In genomic region chr12:67366530-67367196, GRCh38 we compare ENCODE assay signal across 17 cellular contexts.
DNase-seq lines count a peak whose midpoint lies in the region; ATAC-seq and TF ChIP-seq lines count a peak whose summit lies in the region.
"Had no signal": no experiment of that assay in that cellular context is flagged by ENCODE, and none has a peak within 500 bp of the region (broad histone marks: within the 10 kb centered on the region; RNA-seq: fewer than 3 reads in every experiment).

No MANE protein-coding gene starts in this region.

- POLR2A ChIA-PET in SK-N-SH (lab: Yijun Ruan, JAX), result no interaction called here

- no peaks in the 10 kb centered on the region for H3F3A ChIP-seq in SK-N-SH (replicated peaks; ENCODE audit: insufficient read depth)

- H3K27me3 Mint-ChIP-seq in activated T-cell treated with anti-CD3 and anti-CD28 coated beads, Interleukin-2, amount 50 U/mL, for 72 hours (ENCODE audit: low read depth), result no peaks in the 10 kb centered on the region

- no peak overlapping the region for H2AFZ ChIP-seq in SK-N-SH (ENCODE audit: low read depth)

- no peak overlapping the region for H3K9ac ChIP-seq in SK-N-SH

- WGBS in SK-N-SH (ENCODE audit: low lambda C conversion rate), result 49% methylated on average over 6 of the region's 6 CpGs

- H4K20me1 ChIP-seq in SK-N-SH (ENCODE audit: insufficient read depth), result no peaks in the 10 kb centered on the region

- no peak for ATAC-seq in SK-N-SH treated with all-trans-retinoic acid at 6 μM for 48 hours
- ATAC-seq in GM21423 (IDR thresholded peaks at IDR 0.05; ENCODE audit: unreplicated experiment), result no peak
- ATAC-seq in activated T-cell treated with anti-CD3 and anti-CD28 coated beads, Interleukin-2, amount 50 U/mL, for 72 hours (replicated peaks in 1 of 2), result no peak

- no peak overlapping the region for H3K27ac ChIP-seq in SK-N-SH (ENCODE audit: low read depth in 2 of 2, low read length in 1 of 2)
- H3K27ac ChIP-seq: epithelial cell of prostate, HL-60, ovary had no signal

- no peak overlapping the region for H3K4me3 ChIP-seq in SK-N-SH (ENCODE audit: low read depth in 2 of 2, low read length in 1 of 2)
- H3K4me3 ChIP-seq in fibroblast of the aortic adventitia (ENCODE audit: low read depth, low read length), result no peak overlapping the region
- H3K4me3 ChIP-seq: ovary had no signal

- H3K9me3 Mint-ChIP-seq in activated T-cell treated with anti-CD3 and anti-CD28 coated beads, Interleukin-2, amount 50 U/mL, for 72 hours, result peaks cover 0 to 3% of the 10 kb centered on the region in 2 donors

- H3K36me3 Mint-ChIP-seq in activated T-cell treated with anti-CD3 and anti-CD28 coated beads, Interleukin-2, amount 50 U/mL, for 72 hours (ENCODE audit: insufficient read depth in 2 of 2), result peaks cover 0 to 1% of the 10 kb centered on the region in 2 donors

- no peak overlapping the region for H3K4me3 Mint-ChIP-seq in activated T-cell treated with anti-CD3 and anti-CD28 coated beads, Interleukin-2, amount 50 U/mL, for 72 hours

- no peak overlapping the region for H3K27ac Mint-ChIP-seq in activated T-cell treated with anti-CD3 and anti-CD28 coated beads, Interleukin-2, amount 50 U/mL, for 72 hours

- DNase-seq in SK-N-SH, result no peak
- peak; percentile 50 for DNase-seq in NCI-H69 (lab: John Stamatoyannopoulos, UW)
- DNase-seq in fibroblast of the aortic adventitia (ENCODE audit: low read depth), result peak; percentile 96
- peak; percentile 26 for DNase-seq in stromal cell of bone marrow (ENCODE audit: low read depth)
- DNase-seq in stimulated activated CD8-positive, alpha-beta memory T cell treated with anti-CD3 and anti-CD28 coated beads, Interleukin-4, amount 100 ng/mL, for 48 hours, result no peak
- DNase-seq in activated T-cell treated with anti-CD3 and anti-CD28 coated beads, Interleukin-2, amount 50 U/mL, for 72 hours, result no peak
- DNase-seq: activated CD4-positive, CD25-positive, alpha-beta regulatory T cell; activated naive CD4-positive, alpha-beta T cell treated with anti-CD3 and anti-CD28 coated beads, Interleukin-2, amount 50 U/mL, for 16 hours; DMS79; mesendoderm; NCI-H2029 treated with DMSO at 0.1 percent for 48 hours; ovary; stimulated activated CD4-positive, alpha-beta T cell treated with anti-CD3 and anti-CD28 coated beads, Interleukin-12 subunit alpha, Interleukin-12 subunit beta, amount 100 ng/mL, for 4 hours had no signal

- TF ChIP-seq CTCF in SK-N-SH (IDR thresholded peaks at IDR 0.05) (no peak), fibroblast of the aortic adventitia (IDR thresholded peaks at IDR 0.05; ENCODE audit: insufficient read depth, low read length) (no peak)

- CTCF ChIA-PET in SK-N-SH (lab: Yijun Ruan, JAX), result interaction anchor here (1.0 to 2.6 kb wide), 2 partner anchors 10 to 12 kb away, joined by 5 to 14 read pairs; no protein-coding TSS in a partner anchor

- no peaks in the 10 kb centered on the region for H3K79me2 ChIP-seq in SK-N-SH (ENCODE audit: insufficient read depth)

- TF ChIP-seq EP300 in SK-N-SH (IDR thresholded peaks at IDR 0.05; ENCODE audit: borderline replicate concordance in 1 of 2, low read depth in 1 of 2, low read length in 1 of 2), result no peak

- TF ChIP-seq RAD21 in SK-N-SH (IDR thresholded peaks at IDR 0.05; ENCODE audit: low read length), result no peak

- peaks cover 5% of the 10 kb centered on the region for H3K4me1 Mint-ChIP-seq in activated T-cell treated with anti-CD3 and anti-CD28 coated beads, Interleukin-2, amount 50 U/mL, for 72 hours (ENCODE audit: low read depth)

- no peaks in the 10 kb centered on the region for H3K9me3 ChIP-seq in SK-N-SH
- H3K9me3 ChIP-seq: ovary had no signal

- no peaks in the 10 kb centered on the region for H3K36me3 ChIP-seq in SK-N-SH (replicated peaks in 1 of 2; ENCODE audit: control insufficient read depth in 1 of 2, insufficient read depth in 2 of 2, low read length in 1 of 2)
- H3K36me3 ChIP-seq: ovary had no signal

- no peaks in the 10 kb centered on the region for H3K27me3 ChIP-seq in SK-N-SH (ENCODE audit: insufficient read depth)
- H3K27me3 ChIP-seq: ovary had no signal

- no peak overlapping the region for H3K4me2 ChIP-seq in SK-N-SH

- no peaks in the 10 kb centered on the region for H3K4me1 ChIP-seq in SK-N-SH (ENCODE audit: control insufficient read depth in 1 of 2, insufficient read depth in 2 of 2, low read depth in 1 of 2, low read length in 1 of 2)

- no peaks in the 10 kb centered on the region for H3K9me2 ChIP-seq in SK-N-SH

TF ChIP-seq in SK-N-SH, 30 proteins besides CTCF, POLR2A, EP300 and RAD21:
- TF ChIP-seq, protein P1, sequence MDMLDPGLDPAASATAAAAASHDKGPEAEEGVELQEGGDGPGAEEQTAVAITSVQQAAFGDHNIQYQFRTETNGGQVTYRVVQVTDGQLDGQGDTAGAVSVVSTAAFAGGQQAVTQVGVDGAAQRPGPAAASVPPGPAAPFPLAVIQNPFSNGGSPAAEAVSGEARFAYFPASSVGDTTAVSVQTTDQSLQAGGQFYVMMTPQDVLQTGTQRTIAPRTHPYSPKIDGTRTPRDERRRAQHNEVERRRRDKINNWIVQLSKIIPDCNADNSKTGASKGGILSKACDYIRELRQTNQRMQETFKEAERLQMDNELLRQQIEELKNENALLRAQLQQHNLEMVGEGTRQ (IDR thresholded peaks at IDR 0.05; ENCODE audit: borderline replicate concordance, low read depth, low read length), result no peak
- TF ChIP-seq, protein P2, sequence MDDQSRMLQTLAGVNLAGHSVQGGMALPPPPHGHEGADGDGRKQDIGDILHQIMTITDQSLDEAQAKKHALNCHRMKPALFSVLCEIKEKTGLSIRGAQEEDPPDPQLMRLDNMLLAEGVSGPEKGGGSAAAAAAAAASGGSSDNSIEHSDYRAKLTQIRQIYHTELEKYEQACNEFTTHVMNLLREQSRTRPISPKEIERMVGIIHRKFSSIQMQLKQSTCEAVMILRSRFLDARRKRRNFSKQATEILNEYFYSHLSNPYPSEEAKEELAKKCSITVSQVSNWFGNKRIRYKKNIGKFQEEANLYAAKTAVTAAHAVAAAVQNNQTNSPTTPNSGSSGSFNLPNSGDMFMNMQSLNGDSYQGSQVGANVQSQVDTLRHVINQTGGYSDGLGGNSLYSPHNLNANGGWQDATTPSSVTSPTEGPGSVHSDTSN (IDR thresholded peaks at IDR 0.05), result peak; percentile 14; the same call in 1 of the 2 replicates
TF ChIP-seq in SK-N-SH: peak in this region for 1.

TF ChIP-seq in SK-N-SH treated with all-trans-retinoic acid at 6 μM for 48 hours, 23 proteins besides CTCF, POLR2A, EP300 and RAD21:
- TF ChIP-seq ZC3H10 (CRISPR knock-in tag; IDR thresholded peaks at IDR 0.05), result no peak
- TF ChIP-seq ZFP3 (CRISPR knock-in tag; IDR thresholded peaks at IDR 0.05), result no peak
- TF ChIP-seq BACH2 (CRISPR knock-in tag; IDR thresholded peaks at IDR 0.05; ENCODE audit: borderline replicate concordance), result no peak
- no peak for TF ChIP-seq SNAI2 (CRISPR knock-in tag; IDR thresholded peaks at IDR 0.05)
- no peak for TF ChIP-seq ZNF70 (CRISPR knock-in tag; IDR thresholded peaks at IDR 0.05)
- TF ChIP-seq, protein P3, sequence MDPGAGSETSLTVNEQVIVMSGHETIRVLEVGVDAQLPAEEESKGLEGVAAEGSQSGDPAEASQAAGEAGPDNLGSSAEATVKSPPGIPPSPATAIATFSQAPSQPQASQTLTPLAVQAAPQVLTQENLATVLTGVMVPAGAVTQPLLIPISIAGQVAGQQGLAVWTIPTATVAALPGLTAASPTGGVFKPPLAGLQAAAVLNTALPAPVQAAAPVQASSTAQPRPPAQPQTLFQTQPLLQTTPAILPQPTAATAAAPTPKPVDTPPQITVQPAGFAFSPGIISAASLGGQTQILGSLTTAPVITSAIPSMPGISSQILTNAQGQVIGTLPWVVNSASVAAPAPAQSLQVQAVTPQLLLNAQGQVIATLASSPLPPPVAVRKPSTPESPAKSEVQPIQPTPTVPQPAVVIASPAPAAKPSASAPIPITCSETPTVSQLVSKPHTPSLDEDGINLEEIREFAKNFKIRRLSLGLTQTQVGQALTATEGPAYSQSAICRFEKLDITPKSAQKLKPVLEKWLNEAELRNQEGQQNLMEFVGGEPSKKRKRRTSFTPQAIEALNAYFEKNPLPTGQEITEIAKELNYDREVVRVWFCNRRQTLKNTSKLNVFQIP (CRISPR knock-in tag; IDR thresholded peaks at IDR 0.05; ENCODE audit: borderline replicate concordance, low read depth), result no peak
- TF ChIP-seq ZNF565 (CRISPR knock-in tag; conservative IDR thresholded peaks at IDR 0.05; ENCODE audit: low read depth), result no peak
- TF ChIP-seq ZFP30 (CRISPR knock-in tag; IDR thresholded peaks at IDR 0.05), result no peak
- TF ChIP-seq ZNF8 (CRISPR knock-in tag; IDR thresholded peaks at IDR 0.05), result no peak
- TF ChIP-seq GLIS3 (CRISPR knock-in tag; IDR thresholded peaks at IDR 0.05), result no peak
- TF ChIP-seq TCF4 (CRISPR knock-in tag; IDR thresholded peaks at IDR 0.05; ENCODE audit: borderline replicate concordance), result no peak
- TF ChIP-seq TSHZ2 (CRISPR knock-in tag; IDR thresholded peaks at IDR 0.05), result no peak

Comparison
In these comparisons a context has a peak if more than half of its experiments do, and no peak if none do; other contexts are left out.
1. DNase-seq: peak in NCI-H69 (single experiment), fibroblast of the aortic adventitia (single experiment) and stromal cell of bone marrow (single experiment); none in SK-N-SH (single experiment), stimulated activated CD8-positive, alpha-beta memory T cell treated with anti-CD3 and anti-CD28 coated beads, Interleukin-4, amount 100 ng/mL, for 48 hours (single experiment) and activated T-cell treated with anti-CD3 and anti-CD28 coated beads, Interleukin-2, amount 50 U/mL, for 72 hours (0 of 2).